Comparison of ENCODE assay signal across 10 cellular contexts in the genomic region with DNA sequence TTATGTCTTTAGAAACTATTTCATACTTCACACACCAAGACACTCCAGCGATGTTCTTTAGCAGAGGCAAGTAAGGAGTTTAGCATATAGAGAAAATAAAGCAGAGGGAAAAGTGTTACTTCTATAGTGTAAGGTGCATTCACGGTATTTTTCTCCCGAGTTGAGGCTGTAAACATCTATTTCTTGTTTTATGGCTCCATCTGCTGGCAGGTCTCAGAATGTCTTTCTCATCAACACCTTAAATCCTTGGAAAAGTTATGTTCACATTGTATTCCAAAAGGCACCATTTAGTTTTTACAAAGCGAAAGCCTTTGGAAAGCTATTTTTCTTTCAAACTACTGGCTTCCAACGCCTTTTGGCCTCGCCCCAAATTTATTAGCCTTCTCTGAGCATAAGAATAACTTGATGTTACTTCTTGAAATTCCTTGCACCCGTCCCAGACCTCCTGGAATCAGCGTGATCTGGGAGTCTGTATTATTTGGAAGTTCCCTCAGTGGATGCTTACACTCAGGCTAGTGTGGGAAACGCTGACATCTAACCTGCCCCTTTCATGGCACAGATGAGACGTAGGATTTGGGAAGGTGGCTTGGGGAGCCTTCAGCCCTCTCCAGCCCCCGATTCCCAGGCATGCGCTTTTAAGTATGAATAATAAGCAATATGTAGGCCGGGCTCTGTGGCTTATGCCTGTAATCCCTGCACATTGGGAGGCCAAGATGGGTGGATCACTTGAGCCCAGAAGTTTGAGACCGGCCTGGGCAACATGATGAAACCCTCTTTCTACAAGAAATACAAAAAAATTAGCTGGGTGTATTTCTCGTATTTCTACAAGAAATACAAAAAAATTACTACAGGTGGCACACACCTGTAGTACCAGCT. TPM values are rescaled to one million over a fixed set of nuclear protein-coding genes. Genes with fewer than 3 reads are reported as not detected.
DNase-seq lines count a peak whose midpoint lies in the region; ATAC-seq and TF ChIP-seq lines count a peak whose summit lies in the region.
"Had no signal": no experiment of that assay in that cellular context is flagged by ENCODE, and none has a peak within 500 bp of the region (broad histone marks: within the 10 kb centered on the region; RNA-seq: fewer than 3 reads in every experiment).

No MANE protein-coding gene starts in this region.

- H3K79me2 ChIP-seq in parathyroid adenoma = no peaks in the 10 kb centered on the region

- no peaks in the 10 kb centered on the region for H3K36me3 ChIP-seq in parathyroid adenoma (ENCODE audit: control insufficient read depth, insufficient read depth, low read length)

- in situ Hi-C loops in SK-MEL-5 (cut with HindIII; ENCODE audit: low pct_unique_long_range_greater_than_20kb, low sequenced_read_pairs) = no loop called here

- no peak overlapping the region for H3K27ac ChIP-seq in parathyroid adenoma

- peak; percentile 47 for TF ChIP-seq CTCF in natural killer cell (IDR thresholded peaks at IDR 0.05)
- peak; percentile 72 for TF ChIP-seq CTCF in parathyroid adenoma (IDR thresholded peaks at IDR 0.05)

- no peak overlapping the region for H3K4me2 ChIP-seq in parathyroid adenoma (ENCODE audit: low read length)

- ATAC-seq in natural killer cell (no peak), GM21515 (IDR thresholded peaks at IDR 0.05; ENCODE audit: unreplicated experiment) (no peak), HG03457 (IDR thresholded peaks at IDR 0.05; ENCODE audit: unreplicated experiment) (no peak)
- ATAC-seq in natural killer cell treated with Interleukin-12 subunit alpha and Interleukin-12 subunit beta and Interleukin-15 and Interleukin-18, amount 100 ng/mL, for 72 hours = no peak
- ATAC-seq: stimulated activated naive CD8-positive, alpha-beta T cell treated with anti-CD3 and anti-CD28 coated beads, Interleukin-15, amount 100 ng/mL, for 72 hours had no signal

- intact Hi-C loops in natural killer cell (cut with micrococcal nuclease) = no loop called here

- no peaks in the 10 kb centered on the region for H3K36me3 Mint-ChIP-seq in natural killer cell
- no peaks in the 10 kb centered on the region for H3K36me3 Mint-ChIP-seq in natural killer cell treated with Interleukin-12 subunit alpha and Interleukin-12 subunit beta and Interleukin-15 and Interleukin-18, amount 100 ng/mL, for 72 hours

- H3K4me3 ChIP-seq in parathyroid adenoma (ENCODE audit: low read depth, low read length) = no peak overlapping the region

- H3K9me3 ChIP-seq in parathyroid adenoma (ENCODE audit: control insufficient read depth, low read length) = no peaks in the 10 kb centered on the region

- no peak for DNase-seq in natural killer cell
- no peak for DNase-seq in natural killer cell treated with Interleukin-12 subunit alpha and Interleukin-12 subunit beta and Interleukin-15 and Interleukin-18, amount 100 ng/mL, for 72 hours (ENCODE audit: low spot score)
- peak; percentile 47 for DNase-seq in M059J (ENCODE audit: low read depth)
- peak; percentile 75 for DNase-seq in SK-MEL-5 (ENCODE audit: low read depth, low spot score)
- peak; percentile 17 for DNase-seq in fibroblast of gingiva (ENCODE audit: low read depth)

- no peak overlapping the region for H3K4me3 Mint-ChIP-seq in natural killer cell
- H3K4me3 Mint-ChIP-seq in natural killer cell treated with Interleukin-12 subunit alpha and Interleukin-12 subunit beta and Interleukin-15 and Interleukin-18, amount 100 ng/mL, for 72 hours = no peak overlapping the region
- H3K4me3 Mint-ChIP-seq: dendritic cell treated with granulocyte-macrophage colony-stimulating factor and Interleukin-4, amounts not matched to agents 40 ng/mL and 50 ng/mL, for 4 days; stimulated activated naive CD8-positive, alpha-beta T cell treated with anti-CD3 and anti-CD28 coated beads, Interleukin-15, amount 100 ng/mL, for 72 hours had no signal

- no peak overlapping the region for H2AFZ ChIP-seq in parathyroid adenoma

- H3K27me3 ChIP-seq in parathyroid adenoma (ENCODE audit: control insufficient read depth, insufficient read depth, low read length) = no peaks in the 10 kb centered on the region

- no peaks in the 10 kb centered on the region for H3K4me1 Mint-ChIP-seq in natural killer cell
- H3K4me1 Mint-ChIP-seq in natural killer cell treated with Interleukin-12 subunit alpha and Interleukin-12 subunit beta and Interleukin-15 and Interleukin-18, amount 100 ng/mL, for 72 hours (ENCODE audit: low read depth in 2 of 2) = peaks cover 0 to 8% of the 10 kb centered on the region in 2 donors
- H3K4me1 Mint-ChIP-seq: stimulated activated naive CD8-positive, alpha-beta T cell treated with anti-CD3 and anti-CD28 coated beads, Interleukin-15, amount 100 ng/mL, for 72 hours had no signal

- no peak overlapping the region for H3K9ac ChIP-seq in parathyroid adenoma

- no peak overlapping the region for H3K27ac Mint-ChIP-seq in natural killer cell
- H3K27ac Mint-ChIP-seq in natural killer cell treated with Interleukin-12 subunit alpha and Interleukin-12 subunit beta and Interleukin-15 and Interleukin-18, amount 100 ng/mL, for 72 hours = no peak overlapping the region
- H3K27ac Mint-ChIP-seq: dendritic cell treated with granulocyte-macrophage colony-stimulating factor and Interleukin-4, amounts not matched to agents 40 ng/mL and 50 ng/mL, for 4 days; stimulated activated naive CD8-positive, alpha-beta T cell treated with anti-CD3 and anti-CD28 coated beads, Interleukin-15, amount 100 ng/mL, for 72 hours had no signal

- H3K9me3 Mint-ChIP-seq in natural killer cell = no peaks in the 10 kb centered on the region
- no peaks in the 10 kb centered on the region for H3K9me3 Mint-ChIP-seq in natural killer cell treated with Interleukin-12 subunit alpha and Interleukin-12 subunit beta and Interleukin-15 and Interleukin-18, amount 100 ng/mL, for 72 hours
- H3K9me3 Mint-ChIP-seq: dendritic cell treated with granulocyte-macrophage colony-stimulating factor and Interleukin-4, amounts not matched to agents 40 ng/mL and 50 ng/mL, for 4 days; stimulated activated naive CD8-positive, alpha-beta T cell treated with anti-CD3 and anti-CD28 coated beads, Interleukin-15, amount 100 ng/mL, for 72 hours had no signal

- peaks cover 10 to 12% of the 10 kb centered on the region in 2 donors for H3K27me3 Mint-ChIP-seq in natural killer cell (ENCODE audit: low read depth in 2 of 2)
- peaks cover 22 to 23% of the 10 kb centered on the region in 2 donors for H3K27me3 Mint-ChIP-seq in natural killer cell treated with Interleukin-12 subunit alpha and Interleukin-12 subunit beta and Interleukin-15 and Interleukin-18, amount 100 ng/mL, for 72 hours

- H3K4me1 ChIP-seq in parathyroid adenoma = no peaks in the 10 kb centered on the region

RNA-seq across cellular contexts. Expression of gene PIWIL1, which starts 1.9 kb away (rescaled TPM):
- not detected for total RNA-seq in natural killer cell
- total RNA-seq in natural killer cell treated with Interleukin-12 subunit alpha and Interleukin-12 subunit beta and Interleukin-15 and Interleukin-18, amount 100 ng/mL, for 72 hours = not detected
- not detected in 2 replicates for total RNA-seq in M059J (2014; rRNA removed; shearing (Covaris generic))
- not detected in 2 replicates for total RNA-seq in SK-MEL-5 (2014; rRNA removed; shearing (Covaris generic))
- not detected in 2 replicates for polyA plus RNA-seq in SK-MEL-5 (2015; cell fraction: cytosol; rRNA removed)
- polyA plus RNA-seq in SK-MEL-5 (2015; cell fraction: nucleus; rRNA removed) = not detected in 2 replicates

Comparison
In these comparisons a context has a peak if more than half of its experiments do, and no peak if none do; other contexts are left out.
1. DNase-seq: peak in M059J (single experiment), SK-MEL-5 (single experiment) and fibroblast of gingiva (single experiment); none in natural killer cell (single experiment) and natural killer cell treated with Interleukin-12 subunit alpha and Interleukin-12 subunit beta and Interleukin-15 and Interleukin-18, amount 100 ng/mL, for 72 hours (single experiment).